ENCODE assay signal across 2 cellular contexts in the genomic region with DNA sequence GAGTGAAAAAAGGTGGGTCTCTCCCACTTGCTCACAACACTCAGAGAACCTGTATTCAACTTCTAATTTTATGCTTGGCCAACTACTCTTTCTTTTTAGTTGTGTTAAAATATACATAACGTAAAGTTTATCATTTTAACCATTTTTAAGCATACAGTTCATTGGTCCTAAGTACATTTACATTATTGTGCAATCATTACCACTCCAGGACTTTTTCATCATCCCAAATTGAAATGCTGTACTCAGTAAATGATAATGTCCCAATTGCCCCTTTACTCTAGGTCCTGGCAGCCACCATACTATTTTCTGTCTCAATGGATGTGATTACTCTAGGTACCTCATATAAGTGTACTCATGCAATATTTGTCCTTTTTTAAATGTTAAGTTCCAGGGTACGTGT.
TF ChIP-seq lines count a peak whose summit lies in the region.

No MANE protein-coding gene starts in this region.

TF ChIP-seq in HepG2, 621 proteins besides CTCF, POLR2A, EP300 and RAD21:
- TF ChIP-seq CEBPB (IDR thresholded peaks at IDR 0.05; ENCODE audit: borderline replicate concordance, low read depth, low read length): peak; percentile 71
- TF ChIP-seq, protein P1, sequence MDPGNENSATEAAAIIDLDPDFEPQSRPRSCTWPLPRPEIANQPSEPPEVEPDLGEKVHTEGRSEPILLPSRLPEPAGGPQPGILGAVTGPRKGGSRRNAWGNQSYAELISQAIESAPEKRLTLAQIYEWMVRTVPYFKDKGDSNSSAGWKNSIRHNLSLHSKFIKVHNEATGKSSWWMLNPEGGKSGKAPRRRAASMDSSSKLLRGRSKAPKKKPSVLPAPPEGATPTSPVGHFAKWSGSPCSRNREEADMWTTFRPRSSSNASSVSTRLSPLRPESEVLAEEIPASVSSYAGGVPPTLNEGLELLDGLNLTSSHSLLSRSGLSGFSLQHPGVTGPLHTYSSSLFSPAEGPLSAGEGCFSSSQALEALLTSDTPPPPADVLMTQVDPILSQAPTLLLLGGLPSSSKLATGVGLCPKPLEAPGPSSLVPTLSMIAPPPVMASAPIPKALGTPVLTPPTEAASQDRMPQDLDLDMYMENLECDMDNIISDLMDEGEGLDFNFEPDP (CRISPR knock-in tag; conservative IDR thresholded peaks at IDR 0.05): no peak

TF ChIP-seq in K562, 482 proteins besides CTCF, POLR2A, EP300 and RAD21:
- TF ChIP-seq CEBPG (CRISPR knock-in tag; IDR thresholded peaks at IDR 0.05) (no peak), CEBPG (tag; conservative IDR thresholded peaks at IDR 0.05 in 1 of 2, IDR thresholded peaks at IDR 0.05 in 1 of 2) (peak; percentile 51 to 92), MIER1 (IDR thresholded peaks at IDR 0.05; ENCODE audit: low read depth) (no peak), CEBPB (tag; IDR thresholded peaks at IDR 0.05) (peak; percentile 88)
